Comparison of ENCODE assay signal across 8 cellular contexts in genomic region chr7:8295638-8296361, GRCh38. TPM values are rescaled to one million over a fixed set of nuclear protein-coding genes. Genes with fewer than 3 reads are reported as not detected.
DNase-seq lines count a peak whose midpoint lies in the region; ATAC-seq, FAIRE-seq and TF ChIP-seq lines count a peak whose summit lies in the region.

No MANE protein-coding gene starts in this region.

- H3K4me3 Mint-ChIP-seq in T-helper 2 cell treated with Interferon-gamma antibody and Interleukin-4, amounts not matched to agents 5 μg/mL and 100 μg/mL, for 36 hours, result no peak overlapping the region
- H3K4me3 Mint-ChIP-seq in endothelial cell (ENCODE audit: unreplicated experiment) (no peak overlapping the region), mesothelial cell of epicardium (no peak overlapping the region)

- no peaks in the 10 kb centered on the region for H3K36me3 Mint-ChIP-seq in T-helper 2 cell treated with Interferon-gamma antibody and Interleukin-4, amounts not matched to agents 5 μg/mL and 100 μg/mL, for 36 hours (ENCODE audit: low read depth)
- H3K36me3 Mint-ChIP-seq in endothelial cell (ENCODE audit: low read depth, unreplicated experiment), result no peaks in the 10 kb centered on the region
- peaks cover 2% of the 10 kb centered on the region for H3K36me3 Mint-ChIP-seq in mesothelial cell of epicardium

- no peaks in the 10 kb centered on the region for H3K9me3 Mint-ChIP-seq in T-helper 2 cell treated with Interferon-gamma antibody and Interleukin-4, amounts not matched to agents 5 μg/mL and 100 μg/mL, for 36 hours
- H3K9me3 Mint-ChIP-seq in endothelial cell (ENCODE audit: unreplicated experiment) (no peaks in the 10 kb centered on the region), mesothelial cell of epicardium (no peaks in the 10 kb centered on the region)

- H3K27ac Mint-ChIP-seq in T-helper 2 cell treated with Interferon-gamma antibody and Interleukin-4, amounts not matched to agents 5 μg/mL and 100 μg/mL, for 36 hours, result no peak overlapping the region
- H3K27ac Mint-ChIP-seq in endothelial cell (ENCODE audit: unreplicated experiment), result no peak overlapping the region
- H3K27ac Mint-ChIP-seq in mesothelial cell of epicardium, result no peak overlapping the region

- ATAC-seq in GM19035 (IDR thresholded peaks at IDR 0.05; ENCODE audit: unreplicated experiment) (peak; percentile 100), HG03103 (IDR thresholded peaks at IDR 0.05; ENCODE audit: low read depth, unreplicated experiment) (peak; percentile 96)

- TF ChIP-seq CTCF in D721Med (IDR thresholded peaks at IDR 0.05; ENCODE audit: insufficient read depth, missing control alignments) (peak; percentile 92), endothelial cell (IDR thresholded peaks at IDR 0.05; ENCODE audit: unreplicated experiment) (peak; percentile 71), mesothelial cell of epicardium (IDR thresholded peaks at IDR 0.05; ENCODE audit: unreplicated experiment) (peak; percentile 74)

- peaks cover 3% of the 10 kb centered on the region for H3K4me1 Mint-ChIP-seq in T-helper 2 cell treated with Interferon-gamma antibody and Interleukin-4, amounts not matched to agents 5 μg/mL and 100 μg/mL, for 36 hours (ENCODE audit: low read depth)
- peaks cover 5% of the 10 kb centered on the region for H3K4me1 Mint-ChIP-seq in endothelial cell (ENCODE audit: unreplicated experiment)
- H3K4me1 Mint-ChIP-seq in mesothelial cell of epicardium, result peaks cover 8% of the 10 kb centered on the region

- H3K27me3 Mint-ChIP-seq in T-helper 2 cell treated with Interferon-gamma antibody and Interleukin-4, amounts not matched to agents 5 μg/mL and 100 μg/mL, for 36 hours (ENCODE audit: low read depth), result peaks cover 29% of the 10 kb centered on the region
- H3K27me3 Mint-ChIP-seq in endothelial cell (ENCODE audit: unreplicated experiment) (peaks cover 2% of the 10 kb centered on the region), mesothelial cell of epicardium (ENCODE audit: low read depth) (peaks cover 46% of the 10 kb centered on the region)

- FAIRE-seq in D721Med (lab: Jason Lieb, UNC) (peak; percentile 74), urothelium cell line (lab: Jason Lieb, UNC) (peak; percentile 76)

- DNase-seq in D721Med (ENCODE audit: insufficient read length, low spot score) (peak; percentile 40), NCI-H2081 (lab: John Stamatoyannopoulos, UW) (peak; percentile 95 to 97), endothelial cell (ENCODE audit: low spot score) (peak; percentile 44), mesothelial cell of epicardium (ENCODE audit: low spot score in 2 of 2, unreplicated experiment in 2 of 2) (no peak), urothelium cell line (ENCODE audit: low spot score) (peak; percentile 81)
- peak; percentile 15 for DNase-seq in T-helper 2 cell treated with Interferon-gamma antibody and Interleukin-4, amounts not matched to agents 5 μg/mL and 100 μg/mL, for 36 hours (ENCODE audit: low spot score)

RNA-seq across cellular contexts. Expression of gene ICA1, which starts 33.8 kb away (rescaled TPM):
- total RNA-seq in endothelial cell (ENCODE audit: unreplicated experiment) (91.4 TPM), mesothelial cell of epicardium (6.8 to 8.3 TPM (median 8.2 TPM) in 3 replicates)

Comparison
In these comparisons a context has a peak if more than half of its experiments do, and no peak if none do; other contexts are left out.
1. DNase-seq: peak in D721Med (single experiment), NCI-H2081 (2 of 2), T-helper 2 cell treated with Interferon-gamma antibody and Interleukin-4, amounts not matched to agents 5 μg/mL and 100 μg/mL, for 36 hours (single experiment), endothelial cell (single experiment) and urothelium cell line (single experiment); none in mesothelial cell of epicardium (0 of 2).
2. Peak in every context shown above with its lines, with median percentiles within 50 percentile points of each other: CTCF ChIP-seq.